15 cellular contexts compared by ENCODE assay signal in genomic region chr3:173690542-173690941, GRCh38.
DNase-seq lines count a peak whose midpoint lies in the region; ATAC-seq, FAIRE-seq and TF ChIP-seq lines count a peak whose summit lies in the region.
"Had no signal": no experiment of that assay in that cellular context is flagged by ENCODE, and none has a peak within 500 bp of the region (broad histone marks: within the 10 kb centered on the region; RNA-seq: fewer than 3 reads in every experiment).

No MANE protein-coding gene starts in this region.

- no peak overlapping the region for H3K27ac Mint-ChIP-seq in type B pancreatic cell
- H3K27ac Mint-ChIP-seq: B cell had no signal

- H3K4me1 ChIP-seq in OCI-LY3 (ENCODE audit: low read length) (no peaks in the 10 kb centered on the region), pancreas (no peaks in the 10 kb centered on the region), right cardiac atrium (ENCODE audit: control insufficient read depth, insufficient read depth, low read length) (no peaks in the 10 kb centered on the region)

- no peaks in the 10 kb centered on the region for H3K27me3 Mint-ChIP-seq in type B pancreatic cell
- H3K27me3 Mint-ChIP-seq: B cell had no signal

- no peak overlapping the region for H3K4me3 Mint-ChIP-seq in type B pancreatic cell
- H3K4me3 Mint-ChIP-seq: B cell had no signal

- no peak for TF ChIP-seq CTCF in OCI-LY3 (IDR thresholded peaks at IDR 0.05; ENCODE audit: low read depth, low read length)
- no peak for TF ChIP-seq CTCF in pancreas (IDR thresholded peaks at IDR 0.05)
- TF ChIP-seq CTCF in type B pancreatic cell (conservative IDR thresholded peaks at IDR 0.05) = no peak

- no peak for FAIRE-seq in pancreas (lab: Jason Lieb, UNC)

- no peaks in the 10 kb centered on the region for H3K79me2 ChIP-seq in OCI-LY3 (ENCODE audit: low read length)

- 15 to 18% methylated on average over 5 of the region's 5 CpGs for WGBS in pancreas, 2 donors
- WGBS in right cardiac atrium = 68% methylated on average over 5 of the region's 5 CpGs

- ATAC-seq in pancreas (peak in 3 of 4 donors; percentile 34 to 51 (median 39)), right cardiac atrium (no peak), GM18870 (IDR thresholded peaks at IDR 0.05; ENCODE audit: unreplicated experiment) (no peak)

- H3K27ac ChIP-seq in OCI-LY3 (ENCODE audit: low read length) (no peak overlapping the region), epithelial cell of prostate (no peak overlapping the region), pancreas (no peak overlapping the region), right cardiac atrium (ENCODE audit: low read length) (no peak overlapping the region)
- H3K27ac ChIP-seq: coronary artery had no signal

- H3K4me2 ChIP-seq in OCI-LY3 (ENCODE audit: low read length) = no peak overlapping the region

- in situ Hi-C loops in G401 (cut with HindIII; ENCODE audit: low sequenced_read_pairs) = no loop called here

- DNase-seq in G401 (ENCODE audit: low spot score) (peak; percentile 40), epithelial cell of prostate (ENCODE audit: low read depth, low spot score) (peak; percentile 6), pancreas (no peak), right cardiac atrium (no peak), type B pancreatic cell (ENCODE audit: extremely low spot score, unreplicated experiment) (no peak)
- DNase-seq: activated CD4-positive, alpha-beta T cell treated with anti-CD3 and anti-CD28 coated beads for 4 hours; activated CD8-positive, alpha-beta memory T cell treated with anti-CD3 and anti-CD28 coated beads, Interleukin-2, amount 50 U/mL, for 48 hours; Karpas-422; NCI-H1436; stimulated activated CD4-positive, alpha-beta T cell treated with anti-CD3 and anti-CD28 coated beads, Interleukin-1b, Interleukin-23, amount 100 ng/mL, for 48 hours had no signal

- no peaks in the 10 kb centered on the region for H3K36me3 Mint-ChIP-seq in type B pancreatic cell

- H3K4me1 Mint-ChIP-seq in type B pancreatic cell (ENCODE audit: unreplicated experiment) = no peaks in the 10 kb centered on the region
- H3K4me1 Mint-ChIP-seq: B cell had no signal

- intact Hi-C loops in pancreas (cut with DNase I) = no loop called here
- intact Hi-C loops in right cardiac atrium (cut with DNase I) = no loop called here

- H3K9me3 Mint-ChIP-seq in type B pancreatic cell = peaks cover 4% of the 10 kb centered on the region

- H4K20me1 ChIP-seq in OCI-LY3 (ENCODE audit: insufficient read depth, low read length) = no peaks in the 10 kb centered on the region

- H3K4me3 ChIP-seq in OCI-LY3 (ENCODE audit: low read length) (no peak overlapping the region), pancreas (no peak overlapping the region), right cardiac atrium (ENCODE audit: low read length) (no peak overlapping the region)
- H3K4me3 ChIP-seq: coronary artery, lung had no signal

- H3K27me3 ChIP-seq in OCI-LY3 (ENCODE audit: low read depth, low read length) (no peaks in the 10 kb centered on the region), pancreas (no peaks in the 10 kb centered on the region), right cardiac atrium (ENCODE audit: control insufficient read depth, insufficient read depth) (no peaks in the 10 kb centered on the region)

- H3K9me3 ChIP-seq in OCI-LY3 (ENCODE audit: insufficient read depth, low read length) = no peaks in the 10 kb centered on the region
- H3K9me3 ChIP-seq in pancreas = no peaks in the 10 kb centered on the region
- no peaks in the 10 kb centered on the region for H3K9me3 ChIP-seq in right cardiac atrium (ENCODE audit: control insufficient read depth, low read length)

- H3K9ac ChIP-seq in OCI-LY3 (ENCODE audit: low read length) = no peak overlapping the region

- 0 out of 2 replicates have a peak overlapping the region, but pooled peaks have one; percentile 31 for H2AFZ ChIP-seq in OCI-LY3 (ENCODE audit: low read depth, low read length)

- H3K36me3 ChIP-seq in OCI-LY3 (replicated peaks; ENCODE audit: low read depth, low read length) = no peaks in the 10 kb centered on the region
- no peaks in the 10 kb centered on the region for H3K36me3 ChIP-seq in pancreas

Comparison
In these comparisons a context has a peak if more than half of its experiments do, and no peak if none do; other contexts are left out.
1. DNase-seq: peak in G401 (single experiment) and epithelial cell of prostate (single experiment); none in pancreas (0 of 6), right cardiac atrium (0 of 3) and type B pancreatic cell (single experiment).
2. ATAC-seq: peak in pancreas (3 of 4); none in right cardiac atrium (0 of 2) and GM18870 (single experiment).